Comparison of ENCODE assay signal across 8 cellular contexts in genomic region chr10:17454801-17455520, GRCh38. TPM values are rescaled to one million over a fixed set of nuclear protein-coding genes. Genes with fewer than 3 reads are reported as not detected.
DNase-seq lines count a peak whose midpoint lies in the region; ATAC-seq and TF ChIP-seq lines count a peak whose summit lies in the region.

No MANE protein-coding gene starts in this region.

- peak overlapping the region; percentile 72 for H3K4me3 Mint-ChIP-seq in activated T-helper 2 cell treated with anti-CD3 and anti-CD28 coated beads, Interferon-gamma antibody, Interleukin-2, Interleukin-4, amounts not matched to agents 10 μg/mL and 5 μg/mL and 100 μg/mL, durations not matched to agents 14 hours and 24 hours and 36 hours (ENCODE audit: low read depth)

- H3K36me3 Mint-ChIP-seq in activated T-helper 2 cell treated with anti-CD3 and anti-CD28 coated beads, Interferon-gamma antibody, Interleukin-2, Interleukin-4, amounts not matched to agents 10 μg/mL and 5 μg/mL and 100 μg/mL, durations not matched to agents 14 hours and 24 hours and 36 hours (ENCODE audit: low read depth) = peaks cover 2% of the 10 kb centered on the region

- H3K9me3 ChIP-seq in HEK293 (ENCODE audit: control insufficient read depth, insufficient read depth, low read depth, low read length) (no peaks in the 10 kb centered on the region), lower lobe of right lung (peaks cover 6% of the 10 kb centered on the region)

- POLR2A ChIA-PET in AG04449 (lab: Yijun Ruan, JAX) (no interaction called here), HEK293 (lab: Yijun Ruan, JAX) (no interaction called here)

- H3K27me3 ChIP-seq in lower lobe of right lung (ENCODE audit: low read depth) = peaks cover 24% of the 10 kb centered on the region

- H3K36me3 ChIP-seq in HEK293 (ENCODE audit: control insufficient read depth in 2 of 2, insufficient read depth in 1 of 2, low read length in 2 of 2) (no peaks in the 10 kb centered on the region), lower lobe of right lung (no peaks in the 10 kb centered on the region)

- ATAC-seq in lower lobe of right lung = peak in 1 of 2 donors; percentile 11

- H3K4me3 ChIP-seq in AG04449 (ENCODE audit: low read depth, low read length) = peak overlapping the region; percentile 54
- peak overlapping the region; percentile 52 for H3K4me3 ChIP-seq in HEK293 (ENCODE audit: low read depth, low read length)
- peak overlapping the region; percentile 62 for H3K4me3 ChIP-seq in lower lobe of right lung

- TF ChIP-seq CTCF in AG04449 (IDR thresholded peaks at IDR 0.05; ENCODE audit: insufficient read depth, low read length, missing control alignments) (no peak), HEK293 (tag by site-specific recombination; IDR thresholded peaks at IDR 0.05) (0 out of 2 replicates have a peak, but pooled peaks have one; percentile 2), lower lobe of right lung (IDR thresholded peaks at IDR 0.05) (no peak)

- H3K27ac ChIP-seq in HEK293 (ENCODE audit: extremely low read depth, low read depth, low read length) (no peak overlapping the region; the same call in 1 of the 2 replicates), lower lobe of right lung (peak overlapping the region; percentile 73)

- DNase-seq in AG04449 (ENCODE audit: low read depth, low spot score) (no peak), lower lobe of right lung (no peak), SHP77 treated with DMSO at 0.1 percent for 48 hours (lab: John Stamatoyannopoulos, UW) (no peak), T1000 (lab: John Stamatoyannopoulos, UW) (no peak), NCI-H146 treated with DMSO at 0.1 percent for 48 hours (lab: John Stamatoyannopoulos, UW; ENCODE audit: unreplicated experiment) (no peak), hippocampal formation (lab: John Stamatoyannopoulos, UW) (no peak)
- DNase-seq in activated T-helper 2 cell treated with anti-CD3 and anti-CD28 coated beads, Interferon-gamma antibody, Interleukin-2, Interleukin-4, amounts not matched to agents 10 μg/mL and 5 μg/mL and 100 μg/mL, durations not matched to agents 14 hours and 24 hours and 36 hours (ENCODE audit: low spot score) = no peak

- H3K4me1 ChIP-seq in HEK293 (ENCODE audit: control insufficient read depth, insufficient read depth, low read length) (no peaks in the 10 kb centered on the region), lower lobe of right lung (peaks cover 17% of the 10 kb centered on the region)

- H3K9me3 Mint-ChIP-seq in activated T-helper 2 cell treated with anti-CD3 and anti-CD28 coated beads, Interferon-gamma antibody, Interleukin-2, Interleukin-4, amounts not matched to agents 10 μg/mL and 5 μg/mL and 100 μg/mL, durations not matched to agents 14 hours and 24 hours and 36 hours = peaks cover 1% of the 10 kb centered on the region

- peaks cover 10% of the 10 kb centered on the region for H3K4me1 Mint-ChIP-seq in activated T-helper 2 cell treated with anti-CD3 and anti-CD28 coated beads, Interferon-gamma antibody, Interleukin-2, Interleukin-4, amounts not matched to agents 10 μg/mL and 5 μg/mL and 100 μg/mL, durations not matched to agents 14 hours and 24 hours and 36 hours (ENCODE audit: low read depth)

- intact Hi-C loops in activated T-helper 2 cell treated with anti-CD3 and anti-CD28 coated beads, Interferon-gamma antibody, Interleukin-2, Interleukin-4, amounts not matched to agents 10 μg/mL and 5 μg/mL and 100 μg/mL, durations not matched to agents 14 hours and 24 hours and 36 hours (cut with micrococcal nuclease) = no loop called here
- intact Hi-C loops in lower lobe of right lung (cut with DNase I) = no loop called here

- H3K27me3 Mint-ChIP-seq in activated T-helper 2 cell treated with anti-CD3 and anti-CD28 coated beads, Interferon-gamma antibody, Interleukin-2, Interleukin-4, amounts not matched to agents 10 μg/mL and 5 μg/mL and 100 μg/mL, durations not matched to agents 14 hours and 24 hours and 36 hours (ENCODE audit: low read depth) = peaks cover 56% of the 10 kb centered on the region

- no peak overlapping the region for H3K27ac Mint-ChIP-seq in activated T-helper 2 cell treated with anti-CD3 and anti-CD28 coated beads, Interferon-gamma antibody, Interleukin-2, Interleukin-4, amounts not matched to agents 10 μg/mL and 5 μg/mL and 100 μg/mL, durations not matched to agents 14 hours and 24 hours and 36 hours

- CTCF ChIA-PET in AG04449 (lab: Yijun Ruan, JAX) = interaction anchor here (0.6 to 1.4 kb wide), 5 partner anchors 10 to 165 kb away, joined by 3 to 5 read pairs (median 3); no protein-coding TSS in a partner anchor
- CTCF ChIA-PET in HEK293 (lab: Yijun Ruan, JAX) = interaction anchor here (0.7 kb wide), 1 partner anchor 8 kb away, joined by 3 read pairs; no protein-coding TSS in a partner anchor

TF ChIP-seq in HEK293, 187 proteins besides CTCF, POLR2A, EP300 and RAD21 (continues in another document):
- TF ChIP-seq ZNF624 (tag by site-specific recombination; IDR thresholded peaks at IDR 0.05) (no peak), ZNF626 (tag by site-specific recombination; IDR thresholded peaks at IDR 0.05) (no peak), ZNF707 (tag by site-specific recombination; IDR thresholded peaks at IDR 0.05) (no peak), ZNF549 (tag by site-specific recombination; IDR thresholded peaks at IDR 0.05) (peak; percentile 97), ZNF354C (tag by site-specific recombination; IDR thresholded peaks at IDR 0.05; ENCODE audit: borderline replicate concordance, low read depth) (no peak), EGR2 (tag by site-specific recombination; IDR thresholded peaks at IDR 0.05; ENCODE audit: low read depth) (no peak), ZNF426 (tag by site-specific recombination; IDR thresholded peaks at IDR 0.05) (no peak), ZNF416 (tag by site-specific recombination; IDR thresholded peaks at IDR 0.05) (no peak), ZNF248 (tag by site-specific recombination; IDR thresholded peaks at IDR 0.05) (no peak), ZNF239 (tag by site-specific recombination; IDR thresholded peaks at IDR 0.05) (no peak), ZNF114 (tag by site-specific recombination; IDR thresholded peaks at IDR 0.05) (no peak), ZNF514 (tag by site-specific recombination; IDR thresholded peaks at IDR 0.05) (no peak), ZNF155 (tag by site-specific recombination; IDR thresholded peaks at IDR 0.05) (no peak), ZNF140 (tag by site-specific recombination; IDR thresholded peaks at IDR 0.05) (no peak), SP2 (tag by site-specific recombination; IDR thresholded peaks at IDR 0.05) (peak; percentile 39), ZNF10 (tag by site-specific recombination; IDR thresholded peaks at IDR 0.05) (no peak), ZNF37A (tag by site-specific recombination; IDR thresholded peaks at IDR 0.05) (no peak), HOXD13 (CRISPR knock-in tag; IDR thresholded peaks at IDR 0.05; ENCODE audit: borderline replicate concordance) (no peak)
- TF ChIP-seq, protein P1, sequence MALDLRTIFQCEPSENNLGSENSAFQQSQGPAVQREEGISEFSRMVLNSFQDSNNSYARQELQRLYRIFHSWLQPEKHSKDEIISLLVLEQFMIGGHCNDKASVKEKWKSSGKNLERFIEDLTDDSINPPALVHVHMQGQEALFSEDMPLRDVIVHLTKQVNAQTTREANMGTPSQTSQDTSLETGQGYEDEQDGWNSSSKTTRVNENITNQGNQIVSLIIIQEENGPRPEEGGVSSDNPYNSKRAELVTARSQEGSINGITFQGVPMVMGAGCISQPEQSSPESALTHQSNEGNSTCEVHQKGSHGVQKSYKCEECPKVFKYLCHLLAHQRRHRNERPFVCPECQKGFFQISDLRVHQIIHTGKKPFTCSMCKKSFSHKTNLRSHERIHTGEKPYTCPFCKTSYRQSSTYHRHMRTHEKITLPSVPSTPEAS (tag by site-specific recombination; IDR thresholded peaks at IDR 0.05) = no peak
- TF ChIP-seq, protein P2, sequence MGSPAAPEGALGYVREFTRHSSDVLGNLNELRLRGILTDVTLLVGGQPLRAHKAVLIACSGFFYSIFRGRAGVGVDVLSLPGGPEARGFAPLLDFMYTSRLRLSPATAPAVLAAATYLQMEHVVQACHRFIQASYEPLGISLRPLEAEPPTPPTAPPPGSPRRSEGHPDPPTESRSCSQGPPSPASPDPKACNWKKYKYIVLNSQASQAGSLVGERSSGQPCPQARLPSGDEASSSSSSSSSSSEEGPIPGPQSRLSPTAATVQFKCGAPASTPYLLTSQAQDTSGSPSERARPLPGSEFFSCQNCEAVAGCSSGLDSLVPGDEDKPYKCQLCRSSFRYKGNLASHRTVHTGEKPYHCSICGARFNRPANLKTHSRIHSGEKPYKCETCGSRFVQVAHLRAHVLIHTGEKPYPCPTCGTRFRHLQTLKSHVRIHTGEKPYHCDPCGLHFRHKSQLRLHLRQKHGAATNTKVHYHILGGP (tag by site-specific recombination; IDR thresholded peaks at IDR 0.05) = no peak
- TF ChIP-seq, protein P3, sequence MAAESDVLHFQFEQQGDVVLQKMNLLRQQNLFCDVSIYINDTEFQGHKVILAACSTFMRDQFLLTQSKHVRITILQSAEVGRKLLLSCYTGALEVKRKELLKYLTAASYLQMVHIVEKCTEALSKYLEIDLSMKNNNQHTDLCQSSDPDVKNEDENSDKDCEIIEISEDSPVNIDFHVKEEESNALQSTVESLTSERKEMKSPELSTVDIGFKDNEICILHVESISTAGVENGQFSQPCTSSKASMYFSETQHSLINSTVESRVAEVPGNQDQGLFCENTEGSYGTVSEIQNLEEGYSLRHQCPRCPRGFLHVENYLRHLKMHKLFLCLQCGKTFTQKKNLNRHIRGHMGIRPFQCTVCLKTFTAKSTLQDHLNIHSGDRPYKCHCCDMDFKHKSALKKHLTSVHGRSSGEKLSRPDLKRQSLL (tag by site-specific recombination; IDR thresholded peaks at IDR 0.05) = no peak

RNA-seq across cellular contexts. Expression of gene ST8SIA6, which starts 0.6 kb away (rescaled TPM):
- not detected in 2 replicates for total RNA-seq in activated T-helper 2 cell treated with anti-CD3 and anti-CD28 coated beads, Interferon-gamma antibody, Interleukin-2, Interleukin-4, amounts not matched to agents 10 μg/mL and 5 μg/mL and 100 μg/mL, durations not matched to agents 14 hours and 24 hours and 36 hours
- total RNA-seq in lower lobe of right lung = 12.5 TPM

Comparison
In these comparisons a context has a peak if more than half of its experiments do, and no peak if none do; other contexts are left out.
1. RNA of gene ST8SIA6, which starts 0.6 kb away (total RNA-seq): 12.5 TPM in lower lobe of right lung (single experiment); not detected in activated T-helper 2 cell treated with anti-CD3 and anti-CD28 coated beads, Interferon-gamma antibody, Interleukin-2, Interleukin-4, amounts not matched to agents 10 μg/mL and 5 μg/mL and 100 μg/mL, durations not matched to agents 14 hours and 24 hours and 36 hours; every median in the first group is over 10 times any median in the second.
2. Peak in every context shown above with its lines, with median percentiles within 50 percentile points of each other: H3K4me3 ChIP-seq.